27 cellular contexts compared by ENCODE assay signal in the genomic region with DNA sequence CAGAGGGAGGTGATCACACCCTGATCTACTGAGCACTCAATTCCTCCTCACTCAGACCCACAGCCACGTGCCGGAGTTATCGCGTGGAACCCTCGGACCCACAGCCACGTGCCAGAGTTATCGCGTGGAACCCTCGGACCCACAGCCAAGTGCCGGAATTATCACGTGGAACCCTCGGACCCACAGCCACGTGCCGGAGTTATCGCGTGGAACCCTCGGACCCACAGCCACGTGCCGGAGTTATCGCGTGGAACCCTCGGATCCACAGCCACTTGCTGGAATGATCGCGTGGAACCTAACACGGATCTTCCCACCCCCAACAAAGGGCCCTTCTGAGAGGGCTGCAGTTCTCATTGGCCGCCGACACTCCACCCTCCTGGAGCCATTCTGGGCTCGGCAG.
"Had no signal": no experiment of that assay in that cellular context is flagged by ENCODE, and none has a peak within 500 bp of the region (broad histone marks: within the 10 kb centered on the region; RNA-seq: fewer than 3 reads in every experiment).

No MANE protein-coding gene starts in this region.

- H3K9me3 ChIP-seq: ovary, psoas muscle, spleen, stomach, thoracic aorta, thyroid gland, tibial nerve, upper lobe of left lung, uterus had no signal

- H3K4me1 ChIP-seq: parathyroid adenoma, psoas muscle, tibial nerve, upper lobe of left lung, uterus had no signal

- DNase-seq: naive B cell; naive thymus-derived CD8-positive, alpha-beta T cell; nephron progenitor cell; occipital lobe; ovary; psoas muscle; right cardiac atrium; spleen; stimulated activated CD4-positive, alpha-beta T cell treated with anti-CD3 and anti-CD28 coated beads, Interleukin-12 subunit alpha, Interleukin-12 subunit beta, amount 100 ng/mL, for 4 hours; stimulated activated CD4-positive, alpha-beta T cell treated with anti-CD3 and anti-CD28 coated beads, Interleukin-1b, Interleukin-23, amount 100 ng/mL, for 48 hours; stimulated activated CD4-positive, alpha-beta T cell treated with anti-CD3 and anti-CD28 coated beads, Interleukin-4, amount 100 ng/mL, for 1 hour; stimulated activated CD4-positive, alpha-beta T cell treated with anti-CD3 and anti-CD28 coated beads, Interleukin-4, amount 100 ng/mL, for 4 hours; stimulated activated CD8-positive, alpha-beta memory T cell treated with anti-CD3 and anti-CD28 coated beads, Interleukin-4, amount 100 ng/mL, for 48 hours; stimulated activated naive CD4-positive, alpha-beta T cell; stomach; thyroid gland; trophoblast cell; upper lobe of left lung; uterus had no signal

- ATAC-seq: naive thymus-derived CD8-positive, alpha-beta T cell; natural killer cell treated with Interleukin-12 subunit alpha and Interleukin-12 subunit beta and Interleukin-15 and Interleukin-18, amount 100 ng/mL, for 72 hours; psoas muscle; right cardiac atrium; sciatic nerve; stimulated activated memory B cell treated with anti-CD40 and anti-IgM and Interleukin-4, amounts not matched to agents 10 μg/mL and 1 μg/mL and 100 μg/mL, for 72 hours had no signal

- H3K27me3 ChIP-seq: ovary, thyroid gland, upper lobe of left lung, uterus had no signal

- H3K27ac ChIP-seq: ovary, parathyroid adenoma, psoas muscle, skin epidermis, spleen, stomach, thoracic aorta, tibial nerve, upper lobe of left lung, uterus had no signal

- H3K36me3 ChIP-seq: ovary, spleen, stomach, thoracic aorta, thyroid gland, tibial nerve, upper lobe of left lung, uterus had no signal

- H3K4me2 ChIP-seq: smooth muscle cell had no signal

- H3K9ac ChIP-seq: parathyroid adenoma had no signal

- H3K79me2 ChIP-seq: parathyroid adenoma had no signal

- H3K4me3 ChIP-seq: ovary, psoas muscle, skin epidermis, smooth muscle cell, spleen, stomach, thoracic aorta, thyroid gland, tibial nerve, upper lobe of left lung, uterus had no signal

- H2AFZ ChIP-seq: parathyroid adenoma had no signal
